Comparison of ENCODE assay signal across 1 cellular context in the genomic region with DNA sequence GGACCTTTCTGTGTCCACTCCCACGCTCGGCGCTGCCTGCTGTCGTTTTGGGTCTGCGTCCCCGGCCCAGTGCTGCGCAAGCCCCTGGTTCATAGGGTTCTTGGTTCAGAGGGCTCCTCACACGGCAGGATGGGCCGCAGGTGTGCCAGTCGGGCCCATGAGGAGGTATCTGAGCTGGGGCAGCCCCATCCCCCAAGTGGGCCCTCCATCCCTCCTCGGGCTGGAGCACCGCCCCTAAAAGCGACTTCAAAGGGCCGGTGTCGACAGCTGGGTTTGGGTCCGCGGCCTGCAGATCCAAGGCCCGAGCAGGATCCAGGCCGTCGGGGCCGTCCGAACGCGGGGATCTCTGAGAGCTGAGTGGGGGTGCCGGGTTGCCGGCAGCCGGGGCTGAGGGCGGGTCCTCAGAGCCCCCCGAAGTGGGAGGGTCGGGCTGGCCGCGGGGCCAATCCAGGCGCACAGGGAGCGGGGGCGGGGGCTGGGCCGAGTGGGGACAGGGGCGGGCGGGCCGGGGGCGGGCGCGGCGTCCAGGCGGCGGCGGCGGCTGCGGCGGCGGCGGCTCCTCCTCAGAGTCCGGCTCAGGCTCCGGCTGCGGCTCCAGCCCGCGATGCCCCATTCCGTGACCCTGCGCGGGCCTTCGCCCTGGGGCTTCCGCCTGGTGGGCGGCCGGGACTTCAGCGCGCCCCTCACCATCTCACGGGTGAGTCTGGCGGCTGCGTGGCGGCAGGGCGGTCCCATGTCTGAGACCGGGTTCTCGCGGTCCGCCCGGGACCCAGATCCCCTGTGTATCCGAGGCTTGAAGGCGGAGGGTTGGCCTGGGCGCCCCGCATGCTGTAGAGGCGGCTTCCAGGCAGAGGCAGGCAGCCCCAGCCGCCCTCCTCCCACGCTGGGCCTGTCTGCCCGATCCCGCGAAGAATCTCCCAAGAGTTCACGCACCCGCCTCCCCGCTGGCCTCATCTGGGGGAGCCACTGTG.
TF ChIP-seq lines count a peak whose summit lies in the region.

A gene with protein sequence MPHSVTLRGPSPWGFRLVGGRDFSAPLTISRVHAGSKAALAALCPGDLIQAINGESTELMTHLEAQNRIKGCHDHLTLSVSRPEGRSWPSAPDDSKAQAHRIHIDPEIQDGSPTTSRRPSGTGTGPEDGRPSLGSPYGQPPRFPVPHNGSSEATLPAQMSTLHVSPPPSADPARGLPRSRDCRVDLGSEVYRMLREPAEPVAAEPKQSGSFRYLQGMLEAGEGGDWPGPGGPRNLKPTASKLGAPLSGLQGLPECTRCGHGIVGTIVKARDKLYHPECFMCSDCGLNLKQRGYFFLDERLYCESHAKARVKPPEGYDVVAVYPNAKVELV (plus strand): TSS at position 566 of the 971 bp plus-strand sequence. CDS start 39 bp downstream, at position 605.

TF ChIP-seq in H1, 55 proteins besides CTCF, POLR2A, EP300 and RAD21:
- TF ChIP-seq, protein P1, sequence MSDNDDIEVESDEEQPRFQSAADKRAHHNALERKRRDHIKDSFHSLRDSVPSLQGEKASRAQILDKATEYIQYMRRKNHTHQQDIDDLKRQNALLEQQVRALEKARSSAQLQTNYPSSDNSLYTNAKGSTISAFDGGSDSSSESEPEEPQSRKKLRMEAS (IDR thresholded peaks at IDR 0.05): 0 out of 2 replicates have a peak, but pooled peaks have one; percentile 7
- TF ChIP-seq CEBPB (IDR thresholded peaks at IDR 0.05; ENCODE audit: low read depth, low read length) (no peak), FOSL1 (IDR thresholded peaks at IDR 0.05; ENCODE audit: insufficient read depth, low read depth, low read length) (no peak), JUND (IDR thresholded peaks at IDR 0.05; ENCODE audit: low read length) (no peak), NANOG (IDR thresholded peaks at IDR 0.05; ENCODE audit: insufficient read depth, low read depth, low read length, poor library complexity, severe bottlenecking) (no peak), TAF1 (IDR thresholded peaks at IDR 0.05; ENCODE audit: low read depth, low read length) (peak; percentile 81), PHF8 (conservative IDR thresholded peaks at IDR 0.05; ENCODE audit: low read depth, low read length) (peak; percentile 66; the same call in 1 of the 2 replicates), BACH1 (IDR thresholded peaks at IDR 0.05; ENCODE audit: low read length) (no peak), SRF (IDR thresholded peaks at IDR 0.05; ENCODE audit: low read depth, low read length) (no peak), SIN3A (conservative IDR thresholded peaks at IDR 0.05 in 1 of 2, IDR thresholded peaks at IDR 0.05 in 1 of 2; ENCODE audit: low read depth in 1 of 2, low read length in 2 of 2) (no peak), RFX5 (IDR thresholded peaks at IDR 0.05; ENCODE audit: borderline replicate concordance, low read depth, low read length) (no peak), TCF12 (IDR thresholded peaks at IDR 0.05; ENCODE audit: low read depth, low read length) (no peak), TEAD4 (IDR thresholded peaks at IDR 0.05; ENCODE audit: low read depth, low read length) (no peak), ASH2L (IDR thresholded peaks at IDR 0.05; ENCODE audit: low read length) (no peak), KDM1A (IDR thresholded peaks at IDR 0.05; ENCODE audit: borderline replicate concordance, low read length) (peak; percentile 49; the same call in 1 of the 2 replicates), SIRT6 (IDR thresholded peaks at IDR 0.05; ENCODE audit: low read length) (no peak), EZH2 (IDR thresholded peaks at IDR 0.05; ENCODE audit: low read depth, low read length, severe bottlenecking) (no peak), CTBP2 (IDR thresholded peaks at IDR 0.05; ENCODE audit: borderline replicate concordance, insufficient read depth, insufficient read length, low read length) (no peak), RBBP5 (IDR thresholded peaks at IDR 0.05; ENCODE audit: borderline replicate concordance, low read depth, low read length) (0 out of 2 replicates have a peak, but pooled peaks have one; percentile 12), KDM4A (IDR thresholded peaks at IDR 0.05; ENCODE audit: low read depth, low read length, severe bottlenecking) (peak; percentile 63), CREB1 (IDR thresholded peaks at IDR 0.05) (no peak), CBX5 (IDR thresholded peaks at IDR 0.05; ENCODE audit: low read depth, low read length) (no peak), TAF7 (optimal IDR thresholded peaks at IDR 0.05; ENCODE audit: borderline replicate concordance, low read depth, low read length) (peak; percentile 50), POU5F1 (IDR thresholded peaks at IDR 0.05; ENCODE audit: low read depth, low read length) (no peak), TBP (IDR thresholded peaks at IDR 0.05; ENCODE audit: low read depth, low read length) (peak; percentile 57), SIX5 (IDR thresholded peaks at IDR 0.05; ENCODE audit: low read depth, low read length) (no peak)
- TF ChIP-seq, protein P2, sequence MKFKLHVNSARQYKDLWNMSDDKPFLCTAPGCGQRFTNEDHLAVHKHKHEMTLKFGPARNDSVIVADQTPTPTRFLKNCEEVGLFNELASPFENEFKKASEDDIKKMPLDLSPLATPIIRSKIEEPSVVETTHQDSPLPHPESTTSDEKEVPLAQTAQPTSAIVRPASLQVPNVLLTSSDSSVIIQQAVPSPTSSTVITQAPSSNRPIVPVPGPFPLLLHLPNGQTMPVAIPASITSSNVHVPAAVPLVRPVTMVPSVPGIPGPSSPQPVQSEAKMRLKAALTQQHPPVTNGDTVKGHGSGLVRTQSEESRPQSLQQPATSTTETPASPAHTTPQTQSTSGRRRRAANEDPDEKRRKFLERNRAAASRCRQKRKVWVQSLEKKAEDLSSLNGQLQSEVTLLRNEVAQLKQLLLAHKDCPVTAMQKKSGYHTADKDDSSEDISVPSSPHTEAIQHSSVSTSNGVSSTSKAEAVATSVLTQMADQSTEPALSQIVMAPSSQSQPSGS (IDR thresholded peaks at IDR 0.05; ENCODE audit: low read length): no peak
